10 cellular contexts compared by ENCODE assay signal in genomic region chr14:54570651-54571415, GRCh38. TPM values are rescaled to one million over a fixed set of nuclear protein-coding genes. Genes with fewer than 3 reads are reported as not detected.
DNase-seq lines count a peak whose midpoint lies in the region; ATAC-seq and TF ChIP-seq lines count a peak whose summit lies in the region.
"Had no signal": no experiment of that assay in that cellular context is flagged by ENCODE, and none has a peak within 500 bp of the region (broad histone marks: within the 10 kb centered on the region; RNA-seq: fewer than 3 reads in every experiment).

No MANE protein-coding gene starts in this region.

- H3K27ac Mint-ChIP-seq in osteocyte (ENCODE audit: unreplicated experiment) (peak overlapping the region; percentile 79), T-cell (no peak overlapping the region)
- H3K27ac Mint-ChIP-seq in activated T-helper 2 cell treated with anti-CD3 and anti-CD28 coated beads, Interferon-gamma antibody, Interleukin-2, Interleukin-4, amounts not matched to agents 10 μg/mL and 5 μg/mL and 100 μg/mL, durations not matched to agents 14 hours and 24 hours and 36 hours, result no peak overlapping the region

- peak; percentile 61 for DNase-seq in AG09319 (ENCODE audit: extremely low read depth, low read depth)
- DNase-seq in NCI-H226, result peak; percentile 70
- DNase-seq in epithelial cell of esophagus (ENCODE audit: low read depth), result peak; percentile 90
- DNase-seq in osteocyte (ENCODE audit: extremely low spot score, unreplicated experiment), result no peak
- DNase-seq in stimulated activated naive CD4-positive, alpha-beta T cell (lab: John Stamatoyannopoulos, UW), result no peak
- DNase-seq in cerebellar nuclear complex (lab: John Stamatoyannopoulos, UW), result no peak
- DNase-seq in T-cell, result no peak
- no peak for DNase-seq in activated T-helper 2 cell treated with anti-CD3 and anti-CD28 coated beads, Interferon-gamma antibody, Interleukin-2, Interleukin-4, amounts not matched to agents 10 μg/mL and 5 μg/mL and 100 μg/mL, durations not matched to agents 14 hours and 24 hours and 36 hours (ENCODE audit: low spot score)
- DNase-seq: MM.1S, occipital lobe had no signal

- H3K36me3 Mint-ChIP-seq in osteocyte (ENCODE audit: unreplicated experiment) (peaks cover 19% of the 10 kb centered on the region), T-cell (peaks cover 14% of the 10 kb centered on the region)
- peaks cover 21% of the 10 kb centered on the region for H3K36me3 Mint-ChIP-seq in activated T-helper 2 cell treated with anti-CD3 and anti-CD28 coated beads, Interferon-gamma antibody, Interleukin-2, Interleukin-4, amounts not matched to agents 10 μg/mL and 5 μg/mL and 100 μg/mL, durations not matched to agents 14 hours and 24 hours and 36 hours (ENCODE audit: low read depth)

- intact Hi-C loops in activated T-helper 2 cell treated with anti-CD3 and anti-CD28 coated beads, Interferon-gamma antibody, Interleukin-2, Interleukin-4, amounts not matched to agents 10 μg/mL and 5 μg/mL and 100 μg/mL, durations not matched to agents 14 hours and 24 hours and 36 hours (cut with micrococcal nuclease), result no loop called here

- no peak for ATAC-seq in T-cell (replicated peaks in 1 of 4)

- H3K27me3 Mint-ChIP-seq in osteocyte (ENCODE audit: unreplicated experiment) (no peaks in the 10 kb centered on the region), T-cell (peaks cover 6 to 10% of the 10 kb centered on the region in 2 donors)
- H3K27me3 Mint-ChIP-seq in activated T-helper 2 cell treated with anti-CD3 and anti-CD28 coated beads, Interferon-gamma antibody, Interleukin-2, Interleukin-4, amounts not matched to agents 10 μg/mL and 5 μg/mL and 100 μg/mL, durations not matched to agents 14 hours and 24 hours and 36 hours (ENCODE audit: low read depth), result peaks cover 20% of the 10 kb centered on the region

- no peak overlapping the region for H3K4me3 ChIP-seq in epithelial cell of esophagus (ENCODE audit: low read length)

- CTCF ChIA-PET in T-cell (lab: Charles Lee), result interaction anchor here in 1 of 2 donors (0.5 to 0.7 kb wide), 2 partner anchors 48 to 203 kb away, joined by 3 read pairs; no protein-coding TSS in a partner anchor

- H3K9me3 Mint-ChIP-seq in osteocyte (ENCODE audit: unreplicated experiment), result peaks cover 7% of the 10 kb centered on the region
- H3K9me3 Mint-ChIP-seq in T-cell, result peaks cover 0 to 16% (median 12%) of the 10 kb centered on the region in 3 donors
- H3K9me3 Mint-ChIP-seq in activated T-helper 2 cell treated with anti-CD3 and anti-CD28 coated beads, Interferon-gamma antibody, Interleukin-2, Interleukin-4, amounts not matched to agents 10 μg/mL and 5 μg/mL and 100 μg/mL, durations not matched to agents 14 hours and 24 hours and 36 hours, result peaks cover 19% of the 10 kb centered on the region

- TF ChIP-seq CTCF in AG09319 (IDR thresholded peaks at IDR 0.05; ENCODE audit: low read depth, low read length) (no peak), epithelial cell of esophagus (IDR thresholded peaks at IDR 0.05; ENCODE audit: insufficient read depth, low read depth, low read length, missing control alignments) (no peak), osteocyte (IDR thresholded peaks at IDR 0.05) (no peak)

- POLR2A ChIA-PET in T-cell (lab: Charles Lee), result no interaction called here

- peaks cover 41% of the 10 kb centered on the region for H3K4me1 Mint-ChIP-seq in osteocyte (ENCODE audit: unreplicated experiment)
- peaks cover 5 to 11% (median 6%) of the 10 kb centered on the region in 3 donors for H3K4me1 Mint-ChIP-seq in T-cell
- peaks cover 11% of the 10 kb centered on the region for H3K4me1 Mint-ChIP-seq in activated T-helper 2 cell treated with anti-CD3 and anti-CD28 coated beads, Interferon-gamma antibody, Interleukin-2, Interleukin-4, amounts not matched to agents 10 μg/mL and 5 μg/mL and 100 μg/mL, durations not matched to agents 14 hours and 24 hours and 36 hours (ENCODE audit: low read depth)

- H3K4me3 Mint-ChIP-seq in osteocyte (ENCODE audit: unreplicated experiment) (no peak overlapping the region), T-cell (no peak overlapping the region)
- no peak overlapping the region for H3K4me3 Mint-ChIP-seq in activated T-helper 2 cell treated with anti-CD3 and anti-CD28 coated beads, Interferon-gamma antibody, Interleukin-2, Interleukin-4, amounts not matched to agents 10 μg/mL and 5 μg/mL and 100 μg/mL, durations not matched to agents 14 hours and 24 hours and 36 hours (ENCODE audit: low read depth)

RNA-seq across cellular contexts. Expression of gene SAMD4A, which starts 3.9 kb away (rescaled TPM):
- total RNA-seq in osteocyte (36.5 and 39.1 TPM in 2 replicates), T-cell (1 to 10 TPM; 1.2 to 3.9 (median 1.3) TPM)
- 4.3 and 5.1 TPM in 2 replicates for total RNA-seq in activated T-helper 2 cell treated with anti-CD3 and anti-CD28 coated beads, Interferon-gamma antibody, Interleukin-2, Interleukin-4, amounts not matched to agents 10 μg/mL and 5 μg/mL and 100 μg/mL, durations not matched to agents 14 hours and 24 hours and 36 hours

Comparison
In these comparisons a context has a peak if more than half of its experiments do, and no peak if none do; other contexts are left out.
1. DNase-seq: peak in AG09319 (single experiment), NCI-H226 (single experiment) and epithelial cell of esophagus (single experiment); none in osteocyte (single experiment), stimulated activated naive CD4-positive, alpha-beta T cell (0 of 6), cerebellar nuclear complex (0 of 2), T-cell (0 of 34) and activated T-helper 2 cell treated with anti-CD3 and anti-CD28 coated beads, Interferon-gamma antibody, Interleukin-2, Interleukin-4, amounts not matched to agents 10 μg/mL and 5 μg/mL and 100 μg/mL, durations not matched to agents 14 hours and 24 hours and 36 hours (single experiment).